ENCODE assay signal across 16 cellular contexts in genomic region chr6:167493961-167494697, GRCh38.
DNase-seq lines count a peak whose midpoint lies in the region; ATAC-seq and TF ChIP-seq lines count a peak whose summit lies in the region.
"Had no signal": no experiment of that assay in that cellular context is flagged by ENCODE, and none has a peak within 500 bp of the region (broad histone marks: within the 10 kb centered on the region; RNA-seq: fewer than 3 reads in every experiment).

No MANE protein-coding gene starts in this region.

- no peaks in the 10 kb centered on the region for H3K36me3 ChIP-seq in ovary
- no peaks in the 10 kb centered on the region for H3K36me3 ChIP-seq in aorta (ENCODE audit: control insufficient read depth in 1 of 2, insufficient read depth in 2 of 2, low read length in 1 of 2)

- H3K27me3 Mint-ChIP-seq in activated CD4-positive, alpha-beta T cell treated with anti-CD3 and anti-CD28 coated beads for 36 hours: peaks cover 24% of the 10 kb centered on the region

- no peaks in the 10 kb centered on the region for H3K9me3 Mint-ChIP-seq in activated CD4-positive, alpha-beta T cell treated with anti-CD3 and anti-CD28 coated beads for 36 hours (ENCODE audit: low read depth)
- H3K9me3 Mint-ChIP-seq: central memory CD8-positive, alpha-beta T cell had no signal

- no peaks in the 10 kb centered on the region for H3K4me1 Mint-ChIP-seq in activated CD4-positive, alpha-beta T cell treated with anti-CD3 and anti-CD28 coated beads for 36 hours
- H3K4me1 Mint-ChIP-seq: activated naive CD8-positive, alpha-beta T cell treated with anti-CD3 and anti-CD28 coated beads, Interleukin-2, amount 50 U/mL, for 24 hours; CD4-positive, alpha-beta memory T cell; central memory CD8-positive, alpha-beta T cell had no signal

- H3K4me1 ChIP-seq in ovary (ENCODE audit: insufficient read depth) (no peaks in the 10 kb centered on the region), aorta (ENCODE audit: control insufficient read depth in 1 of 2, insufficient read depth in 2 of 2, low read length in 2 of 2) (no peaks in the 10 kb centered on the region)

- H3K27me3 ChIP-seq in ovary (no peaks in the 10 kb centered on the region), aorta (ENCODE audit: control insufficient read depth in 1 of 2, insufficient read depth in 2 of 2, low read length in 1 of 2) (no peaks in the 10 kb centered on the region)

- H3K36me3 Mint-ChIP-seq in activated CD4-positive, alpha-beta T cell treated with anti-CD3 and anti-CD28 coated beads for 36 hours (ENCODE audit: low read depth): no peaks in the 10 kb centered on the region
- H3K36me3 Mint-ChIP-seq: CD4-positive, alpha-beta memory T cell had no signal

- POLR2A ChIA-PET in activated CD4-positive, alpha-beta T cell treated with anti-CD3 and anti-CD28 coated beads for 36 hours (lab: Charles Lee): no interaction called here

- H3K27ac ChIP-seq in ovary (peak overlapping the region in 1 of 2 donors; percentile 4), aorta (ENCODE audit: low read depth in 1 of 2, low read length in 2 of 2) (no peak overlapping the region)
- H3K27ac ChIP-seq: 22Rv1 had no signal

- no peak for TF ChIP-seq CTCF in ovary (IDR thresholded peaks at IDR 0.05)

- no peak overlapping the region for H3K4me3 Mint-ChIP-seq in activated CD4-positive, alpha-beta T cell treated with anti-CD3 and anti-CD28 coated beads for 36 hours
- H3K4me3 Mint-ChIP-seq: activated CD8-positive, alpha-beta T cell treated with anti-CD3 and anti-CD28 coated beads for 36 hours; activated naive CD8-positive, alpha-beta T cell treated with anti-CD3 and anti-CD28 coated beads, Interleukin-2, amount 50 U/mL, for 24 hours; CD4-positive, alpha-beta memory T cell; central memory CD8-positive, alpha-beta T cell had no signal

- CTCF ChIA-PET in activated CD4-positive, alpha-beta T cell treated with anti-CD3 and anti-CD28 coated beads for 36 hours (lab: Charles Lee): no interaction called here

- peak overlapping the region; percentile 0 for H3K4me3 ChIP-seq in ovary
- no peak overlapping the region for H3K4me3 ChIP-seq in aorta (ENCODE audit: low read length in 2 of 2)

- 21 to 34% (median 25%) methylated on average over 29 of the region's 29 CpGs for WGBS in ovary, 3 donors
- WGBS in aorta, 2 donors: 93 to 95% methylated on average over 29 of the region's 29 CpGs

- H3K9me3 ChIP-seq in ovary (no peaks in the 10 kb centered on the region), aorta (ENCODE audit: control insufficient read depth, low read length) (no peaks in the 10 kb centered on the region)

- H3K27ac Mint-ChIP-seq in activated CD4-positive, alpha-beta T cell treated with anti-CD3 and anti-CD28 coated beads for 36 hours: no peak overlapping the region
- H3K27ac Mint-ChIP-seq: activated CD8-positive, alpha-beta T cell treated with anti-CD3 and anti-CD28 coated beads for 36 hours; activated naive CD8-positive, alpha-beta T cell treated with anti-CD3 and anti-CD28 coated beads, Interleukin-2, amount 50 U/mL, for 24 hours; CD4-positive, alpha-beta memory T cell had no signal

- no peak for TF ChIP-seq EP300 in ovary (IDR thresholded peaks at IDR 0.05)

- DNase-seq in NCI-H2107 treated with DMSO at 0.1 percent for 48 hours (lab: John Stamatoyannopoulos, UW; ENCODE audit: unreplicated experiment): peak; percentile 17
- DNase-seq in NCI-H2107 (lab: John Stamatoyannopoulos, UW): no peak
- DNase-seq in left colon: peak in 1 of 2 donors; percentile 55
- peak; percentile 71 to 93 (median 82) for DNase-seq in ovary
- DNase-seq in aorta: peak in 1 of 2 donors; percentile 61
- DNase-seq in RPMI8226: no peak
- DNase-seq in activated CD4-positive, alpha-beta T cell treated with anti-CD3 and anti-CD28 coated beads for 36 hours: no peak
- no peak for DNase-seq in stimulated activated CD4-positive, alpha-beta T cell treated with anti-CD3 and anti-CD28 coated beads, Interleukin-12 subunit alpha, Interleukin-12 subunit beta, amount 100 ng/mL, for 4 hours
- DNase-seq: activated CD8-positive, alpha-beta T cell treated with anti-CD3 and anti-CD28 coated beads for 36 hours; activated naive CD8-positive, alpha-beta T cell treated with anti-CD3 and anti-CD28 coated beads, Interleukin-2, amount 50 U/mL, for 24 hours; CD4-positive, alpha-beta memory T cell; DMS79 treated with DMSO at 0.1 percent for 48 hours; NCI-H1436; NCI-H510A treated with DMSO at 0.1 percent for 48 hours had no signal

- intact Hi-C loops in left colon (cut with DNase I, micrococcal nuclease): no loop called here
- intact Hi-C loops in ovary (cut with DNase I): loop anchor here in 1 of 4 donors (5.0 kb wide), 1 partner anchor 58 kb away; no protein-coding TSS in a partner anchor
- intact Hi-C loops in aorta (cut with DNase I): no loop called here
- intact Hi-C loops in activated CD4-positive, alpha-beta T cell treated with anti-CD3 and anti-CD28 coated beads for 36 hours (cut with DNase I, micrococcal nuclease): no loop called here

- peak; percentile 77 for ATAC-seq in left colon
- peak; percentile 45 for ATAC-seq in aorta (ENCODE audit: low FRiP score)
- no peak for ATAC-seq in activated CD4-positive, alpha-beta T cell treated with anti-CD3 and anti-CD28 coated beads for 36 hours
- ATAC-seq: activated CD8-positive, alpha-beta T cell treated with anti-CD3 and anti-CD28 coated beads for 36 hours; activated naive CD8-positive, alpha-beta T cell treated with anti-CD3 and anti-CD28 coated beads, Interleukin-2, amount 50 U/mL, for 24 hours had no signal

- TF ChIP-seq POLR2A in ovary (IDR thresholded peaks at IDR 0.05): no peak

Comparison
In these comparisons a context has a peak if more than half of its experiments do, and no peak if none do; other contexts are left out.
1. DNase-seq: peak in NCI-H2107 treated with DMSO at 0.1 percent for 48 hours (single experiment) and ovary (5 of 5); none in NCI-H2107 (single experiment), RPMI8226 (single experiment), activated CD4-positive, alpha-beta T cell treated with anti-CD3 and anti-CD28 coated beads for 36 hours (single experiment) and stimulated activated CD4-positive, alpha-beta T cell treated with anti-CD3 and anti-CD28 coated beads, Interleukin-12 subunit alpha, Interleukin-12 subunit beta, amount 100 ng/mL, for 4 hours (single experiment).